ENCODE assay signal across 25 cellular contexts in genomic region chr2:121228521-121228920, GRCh38. TPM values are rescaled to one million over a fixed set of nuclear protein-coding genes. Genes with fewer than 3 reads are reported as not detected.
"Had no signal": no experiment of that assay in that cellular context is flagged by ENCODE, and none has a peak within 500 bp of the region (broad histone marks: within the 10 kb centered on the region; RNA-seq: fewer than 3 reads in every experiment).

No MANE protein-coding gene starts in this region.

- H3K4me1 ChIP-seq: gastrocnemius medialis, vagina had no signal

- H3K4me3 ChIP-seq: dorsolateral prefrontal cortex, gastrocnemius medialis, hepatocyte, lung, mucosa of descending colon, right lobe of liver, thoracic aorta, vagina had no signal

- ATAC-seq: activated T-cell treated with anti-CD3 and anti-CD28 coated beads, Interleukin-2, amount 50 U/mL, for 72 hours; gastrocnemius medialis; natural killer cell treated with Interleukin-12 subunit alpha and Interleukin-12 subunit beta and Interleukin-15 and Interleukin-18, amount 100 ng/mL, for 72 hours; stimulated activated naive CD8-positive, alpha-beta T cell treated with anti-CD3 and anti-CD28 coated beads, Interleukin-15, Interleukin-2, amounts not matched to agents 100 U/mL and 50 U/mL, for 24 hours had no signal

- H3K9me3 ChIP-seq: gastrocnemius medialis, mucosa of descending colon, right lobe of liver, thoracic aorta, vagina had no signal

- FAIRE-seq: bronchial epithelial cell, colon had no signal

- H3K27me3 ChIP-seq: dorsolateral prefrontal cortex, gastrocnemius medialis, hepatocyte, right lobe of liver, vagina had no signal

- H3K36me3 ChIP-seq: gastrocnemius medialis, right lobe of liver, thoracic aorta, vagina had no signal

- DNase-seq: activated CD4-positive, alpha-beta T cell treated with anti-CD3 and anti-CD28 coated beads for 4 hours; activated CD4-positive, alpha-beta T cell treated with anti-CD3 and anti-CD28 coated beads, Interleukin-2, amount 50 U/mL, for 4 hours; activated CD4-positive, CD25-positive, alpha-beta regulatory T cell; activated naive CD4-positive, alpha-beta T cell treated with Interleukin-2 at 50 U/mL for 16 hours; activated T-cell treated with anti-CD3 and anti-CD28 coated beads for 4 hours; activated T-cell treated with anti-CD3 and anti-CD28 coated beads, Interleukin-2, amount 50 U/mL, for 72 hours; effector memory CD4-positive, alpha-beta T cell; gastrocnemius medialis; islet precursor cell; left colon; stimulated activated CD4-positive, alpha-beta T cell treated with anti-CD3 and anti-CD28 coated beads, Interleukin-12 subunit alpha, Interleukin-12 subunit beta, amount 100 ng/mL, for 4 hours; stimulated activated CD4-positive, alpha-beta T cell treated with anti-CD3 and anti-CD28 coated beads, Interleukin-4, amount 100 ng/mL, for 1 hour; stimulated activated naive CD8-positive, alpha-beta T cell treated with anti-CD3 and anti-CD28 coated beads, Interleukin-15, Interleukin-2, amounts not matched to agents 100 U/mL and 50 U/mL, for 24 hours; T-helper 1 cell had no signal

- H3K27ac ChIP-seq: dorsolateral prefrontal cortex, gastrocnemius medialis, hepatocyte, right lobe of liver, thoracic aorta, vagina had no signal

RNA-seq across cellular contexts. Expression of gene TFCP2L1, which starts 56.5 kb away (rescaled TPM):
- total RNA-seq: myocyte had no signal
